ENCODE assay signal across 19 cellular contexts in genomic region chr9:129394920-129395279, GRCh38.
"Had no signal": no experiment of that assay in that cellular context is flagged by ENCODE, and none has a peak within 500 bp of the region (broad histone marks: within the 10 kb centered on the region; RNA-seq: fewer than 3 reads in every experiment).

No MANE protein-coding gene starts in this region.

- H3K36me3 Mint-ChIP-seq: naive thymus-derived CD8-positive, alpha-beta T cell had no signal

- H3K27me3 Mint-ChIP-seq: naive thymus-derived CD8-positive, alpha-beta T cell had no signal

- FAIRE-seq: endometrium, frontal cortex, pancreas, small intestine, urothelium cell line had no signal

- DNase-seq: effector CD8-positive, alpha-beta T cell; hippocampal formation; kidney glomerular epithelial cell; mammary epithelial cell; naive thymus-derived CD8-positive, alpha-beta T cell; pancreas; right cardiac atrium; small intestine; stimulated activated CD4-positive, alpha-beta T cell treated with anti-CD3 and anti-CD28 coated beads, Interleukin-12 subunit alpha, Interleukin-12 subunit beta, amount 100 ng/mL, for 4 hours; stimulated activated naive CD4-positive, alpha-beta T cell; stomach; trophoblast cell had no signal

- H3K4me3 Mint-ChIP-seq: naive thymus-derived CD8-positive, alpha-beta T cell had no signal

- H3K4me1 ChIP-seq: pancreas had no signal

- H3K27me3 ChIP-seq: heart left ventricle, pancreas, stomach had no signal

- H3K36me3 ChIP-seq: heart left ventricle, pancreas, stomach had no signal

- H3K9me3 Mint-ChIP-seq: naive thymus-derived CD8-positive, alpha-beta T cell; neural crest cell had no signal

- H3K4me3 ChIP-seq: coronary artery, heart left ventricle, pancreas, stomach had no signal

- H3K27ac Mint-ChIP-seq: naive thymus-derived CD8-positive, alpha-beta T cell; progenitor cell of endocrine pancreas had no signal

- H3K27ac ChIP-seq: coronary artery, heart left ventricle, pancreas, stomach had no signal

- H3K9me3 ChIP-seq: heart left ventricle, pancreas, stomach had no signal
